10 cellular contexts compared by ENCODE assay signal in the genomic region with DNA sequence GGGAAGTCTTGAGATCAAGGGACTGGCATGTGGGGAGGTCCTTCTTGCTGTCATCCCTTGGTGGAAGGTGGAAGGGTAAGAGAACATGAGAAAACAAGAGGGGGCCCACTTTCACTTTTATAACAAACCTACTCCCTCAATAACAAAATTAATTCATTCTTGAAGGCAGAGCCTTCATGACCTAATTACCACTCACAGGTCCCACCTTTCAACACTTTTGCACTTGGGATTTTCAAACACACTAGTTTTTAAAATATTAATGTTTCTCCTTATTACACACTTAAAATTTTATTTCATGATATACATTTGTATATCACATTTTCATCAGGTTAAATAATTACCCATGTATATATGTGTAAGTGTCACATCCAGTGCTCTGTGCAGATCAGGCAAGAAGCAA. TPM values are rescaled to one million over a fixed set of nuclear protein-coding genes. Genes with fewer than 3 reads are reported as not detected.
DNase-seq lines count a peak whose midpoint lies in the region; ATAC-seq and TF ChIP-seq lines count a peak whose summit lies in the region.
"Had no signal": no experiment of that assay in that cellular context is flagged by ENCODE, and none has a peak within 500 bp of the region (broad histone marks: within the 10 kb centered on the region; RNA-seq: fewer than 3 reads in every experiment).

No MANE protein-coding gene starts in this region.

- no peaks in the 10 kb centered on the region for H3K9me3 Mint-ChIP-seq in activated CD4-positive, alpha-beta T cell treated with anti-CD3 and anti-CD28 coated beads for 36 hours (ENCODE audit: low read depth)
- no peaks in the 10 kb centered on the region for H3K9me3 Mint-ChIP-seq in WTC11
- no peaks in the 10 kb centered on the region for H3K9me3 Mint-ChIP-seq in stimulated activated effector memory CD8-positive, alpha-beta T cell treated with anti-CD3 and anti-CD28 coated beads, Interleukin-12 subunit alpha, Interleukin-12 subunit beta, amount 100 ng/mL, for 72 hours

- DNase-seq in activated CD4-positive, alpha-beta T cell treated with anti-CD3 and anti-CD28 coated beads for 36 hours, result no peak
- no peak for DNase-seq in activated CD4-positive, alpha-beta T cell treated with anti-CD3 and anti-CD28 coated beads for 48 hours
- DNase-seq in WTC11 (ENCODE audit: low spot score), result no peak
- DNase-seq in fibroblast of villous mesenchyme (ENCODE audit: low read depth), result no peak
- DNase-seq in stimulated activated effector memory CD8-positive, alpha-beta T cell treated with anti-CD3 and anti-CD28 coated beads, Interleukin-12 subunit alpha, Interleukin-12 subunit beta, amount 100 ng/mL, for 72 hours (ENCODE audit: low spot score in 2 of 2), result no peak
- DNase-seq in NCI-H524 (lab: John Stamatoyannopoulos, UW), result no peak
- DNase-seq in mucosa of gallbladder (ENCODE audit: low spot score), result no peak
- DNase-seq in GM13976 (ENCODE audit: low spot score), result no peak
- DNase-seq: activated CD4-positive, CD25-positive, alpha-beta regulatory T cell; posterior cingulate gyrus had no signal

- POLR2A ChIA-PET in activated CD4-positive, alpha-beta T cell treated with anti-CD3 and anti-CD28 coated beads for 36 hours (lab: Charles Lee), result no interaction called here
- POLR2A ChIA-PET in WTC11 (lab: Charles Lee), result no interaction called here

- H3K4me1 Mint-ChIP-seq in activated CD4-positive, alpha-beta T cell treated with anti-CD3 and anti-CD28 coated beads for 36 hours, result peaks cover 31% of the 10 kb centered on the region
- peaks cover 59% of the 10 kb centered on the region for H3K4me1 Mint-ChIP-seq in WTC11
- H3K4me1 Mint-ChIP-seq in stimulated activated effector memory CD8-positive, alpha-beta T cell treated with anti-CD3 and anti-CD28 coated beads, Interleukin-12 subunit alpha, Interleukin-12 subunit beta, amount 100 ng/mL, for 72 hours, result peaks cover 25% of the 10 kb centered on the region

- no peak overlapping the region for H3K27ac Mint-ChIP-seq in activated CD4-positive, alpha-beta T cell treated with anti-CD3 and anti-CD28 coated beads for 36 hours
- peak overlapping the region; percentile 100 for H3K27ac Mint-ChIP-seq in WTC11
- H3K27ac Mint-ChIP-seq in stimulated activated effector memory CD8-positive, alpha-beta T cell treated with anti-CD3 and anti-CD28 coated beads, Interleukin-12 subunit alpha, Interleukin-12 subunit beta, amount 100 ng/mL, for 72 hours, result peak overlapping the region; percentile 83

- H3K27me3 Mint-ChIP-seq in activated CD4-positive, alpha-beta T cell treated with anti-CD3 and anti-CD28 coated beads for 36 hours, result no peaks in the 10 kb centered on the region
- H3K27me3 Mint-ChIP-seq in WTC11 (ENCODE audit: low read depth), result no peaks in the 10 kb centered on the region; the same call in 1 of the 2 replicates

- CTCF ChIA-PET in activated CD4-positive, alpha-beta T cell treated with anti-CD3 and anti-CD28 coated beads for 36 hours (lab: Charles Lee), result no interaction called here
- CTCF ChIA-PET in WTC11 (lab: Charles Lee), result no interaction called here

- in situ Hi-C loops in GM13976 (cut with MboI; ENCODE audit: low sequenced_read_pairs, unreplicated experiment), result no loop called here

- ATAC-seq in activated CD4-positive, alpha-beta T cell treated with anti-CD3 and anti-CD28 coated beads for 36 hours, result no peak
- no peak for ATAC-seq in WTC11
- no peak for ATAC-seq in stimulated activated effector memory CD8-positive, alpha-beta T cell treated with anti-CD3 and anti-CD28 coated beads, Interleukin-12 subunit alpha, Interleukin-12 subunit beta, amount 100 ng/mL, for 72 hours

- TF ChIP-seq CTCF in WTC11 (IDR thresholded peaks at IDR 0.05) (no peak), fibroblast of villous mesenchyme (IDR thresholded peaks at IDR 0.05; ENCODE audit: insufficient read depth, low read depth, low read length) (no peak), GM13976 (IDR thresholded peaks at IDR 0.05; ENCODE audit: borderline replicate concordance, control extremely low read depth, extremely low read depth, insufficient read depth, missing control alignments) (no peak)

- peak overlapping the region; percentile 93 for H3K4me3 Mint-ChIP-seq in activated CD4-positive, alpha-beta T cell treated with anti-CD3 and anti-CD28 coated beads for 36 hours
- peak overlapping the region; percentile 95 for H3K4me3 Mint-ChIP-seq in WTC11
- H3K4me3 Mint-ChIP-seq in stimulated activated effector memory CD8-positive, alpha-beta T cell treated with anti-CD3 and anti-CD28 coated beads, Interleukin-12 subunit alpha, Interleukin-12 subunit beta, amount 100 ng/mL, for 72 hours, result peak overlapping the region; percentile 76

- H3K4me3 ChIP-seq in fibroblast of villous mesenchyme (ENCODE audit: low read depth, low read length), result peak overlapping the region; percentile 86

- intact Hi-C loops in activated CD4-positive, alpha-beta T cell treated with anti-CD3 and anti-CD28 coated beads for 36 hours (cut with DNase I, micrococcal nuclease), result loop anchor here in 1 of 2 experiments (2.0 to 10.0 kb wide), 3 partner anchors 55 to 741 kb away; a partner anchor contains a TSS

- no peaks in the 10 kb centered on the region for H3K36me3 Mint-ChIP-seq in activated CD4-positive, alpha-beta T cell treated with anti-CD3 and anti-CD28 coated beads for 36 hours (ENCODE audit: low read depth)
- 0 out of 2 replicates have a peak, but pooled peaks cover 2% of the 10 kb centered on the region for H3K36me3 Mint-ChIP-seq in WTC11
- H3K36me3 Mint-ChIP-seq in stimulated activated effector memory CD8-positive, alpha-beta T cell treated with anti-CD3 and anti-CD28 coated beads, Interleukin-12 subunit alpha, Interleukin-12 subunit beta, amount 100 ng/mL, for 72 hours, result no peaks in the 10 kb centered on the region

TF ChIP-seq in WTC11, 78 proteins besides CTCF, POLR2A, EP300 and RAD21:
- TF ChIP-seq EMX1 (CRISPR knock-in tag; IDR thresholded peaks at IDR 0.05), result no peak
- TF ChIP-seq, protein P1, sequence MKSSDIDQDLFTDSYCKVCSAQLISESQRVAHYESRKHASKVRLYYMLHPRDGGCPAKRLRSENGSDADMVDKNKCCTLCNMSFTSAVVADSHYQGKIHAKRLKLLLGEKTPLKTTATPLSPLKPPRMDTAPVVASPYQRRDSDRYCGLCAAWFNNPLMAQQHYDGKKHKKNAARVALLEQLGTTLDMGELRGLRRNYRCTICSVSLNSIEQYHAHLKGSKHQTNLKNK (CRISPR knock-in tag; IDR thresholded peaks at IDR 0.05), result no peak
- TF ChIP-seq ZNF219 (CRISPR knock-in tag; IDR thresholded peaks at IDR 0.05; ENCODE audit: borderline replicate concordance), result no peak
- TF ChIP-seq, protein P2, sequence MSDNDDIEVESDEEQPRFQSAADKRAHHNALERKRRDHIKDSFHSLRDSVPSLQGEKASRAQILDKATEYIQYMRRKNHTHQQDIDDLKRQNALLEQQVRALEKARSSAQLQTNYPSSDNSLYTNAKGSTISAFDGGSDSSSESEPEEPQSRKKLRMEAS (CRISPR knock-in tag; IDR thresholded peaks at IDR 0.05), result no peak
- TF ChIP-seq, protein P3, sequence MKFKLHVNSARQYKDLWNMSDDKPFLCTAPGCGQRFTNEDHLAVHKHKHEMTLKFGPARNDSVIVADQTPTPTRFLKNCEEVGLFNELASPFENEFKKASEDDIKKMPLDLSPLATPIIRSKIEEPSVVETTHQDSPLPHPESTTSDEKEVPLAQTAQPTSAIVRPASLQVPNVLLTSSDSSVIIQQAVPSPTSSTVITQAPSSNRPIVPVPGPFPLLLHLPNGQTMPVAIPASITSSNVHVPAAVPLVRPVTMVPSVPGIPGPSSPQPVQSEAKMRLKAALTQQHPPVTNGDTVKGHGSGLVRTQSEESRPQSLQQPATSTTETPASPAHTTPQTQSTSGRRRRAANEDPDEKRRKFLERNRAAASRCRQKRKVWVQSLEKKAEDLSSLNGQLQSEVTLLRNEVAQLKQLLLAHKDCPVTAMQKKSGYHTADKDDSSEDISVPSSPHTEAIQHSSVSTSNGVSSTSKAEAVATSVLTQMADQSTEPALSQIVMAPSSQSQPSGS (CRISPR knock-in tag; IDR thresholded peaks at IDR 0.05; ENCODE audit: borderline replicate concordance, low read depth), result no peak
- no peak for TF ChIP-seq CBFB (CRISPR knock-in tag; IDR thresholded peaks at IDR 0.05; ENCODE audit: low read depth)
- TF ChIP-seq ZNF232 (CRISPR knock-in tag; IDR thresholded peaks at IDR 0.05), result no peak
- TF ChIP-seq CREB1 (CRISPR knock-in tag; IDR thresholded peaks at IDR 0.05), result no peak
- TF ChIP-seq ZNF396 (CRISPR knock-in tag; IDR thresholded peaks at IDR 0.05; ENCODE audit: borderline replicate concordance), result no peak
- no peak for TF ChIP-seq GRHL2 (CRISPR knock-in tag; IDR thresholded peaks at IDR 0.05; ENCODE audit: insufficient replicate concordance, severe bottlenecking)
- TF ChIP-seq, protein P4, sequence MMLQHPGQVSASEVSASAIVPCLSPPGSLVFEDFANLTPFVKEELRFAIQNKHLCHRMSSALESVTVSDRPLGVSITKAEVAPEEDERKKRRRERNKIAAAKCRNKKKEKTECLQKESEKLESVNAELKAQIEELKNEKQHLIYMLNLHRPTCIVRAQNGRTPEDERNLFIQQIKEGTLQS (CRISPR knock-in tag; conservative IDR thresholded peaks at IDR 0.05), result no peak
- no peak for TF ChIP-seq GABPB1 (CRISPR knock-in tag; IDR thresholded peaks at IDR 0.05)
- no peak for TF ChIP-seq CREM (CRISPR knock-in tag; IDR thresholded peaks at IDR 0.05)
- TF ChIP-seq, protein P5, sequence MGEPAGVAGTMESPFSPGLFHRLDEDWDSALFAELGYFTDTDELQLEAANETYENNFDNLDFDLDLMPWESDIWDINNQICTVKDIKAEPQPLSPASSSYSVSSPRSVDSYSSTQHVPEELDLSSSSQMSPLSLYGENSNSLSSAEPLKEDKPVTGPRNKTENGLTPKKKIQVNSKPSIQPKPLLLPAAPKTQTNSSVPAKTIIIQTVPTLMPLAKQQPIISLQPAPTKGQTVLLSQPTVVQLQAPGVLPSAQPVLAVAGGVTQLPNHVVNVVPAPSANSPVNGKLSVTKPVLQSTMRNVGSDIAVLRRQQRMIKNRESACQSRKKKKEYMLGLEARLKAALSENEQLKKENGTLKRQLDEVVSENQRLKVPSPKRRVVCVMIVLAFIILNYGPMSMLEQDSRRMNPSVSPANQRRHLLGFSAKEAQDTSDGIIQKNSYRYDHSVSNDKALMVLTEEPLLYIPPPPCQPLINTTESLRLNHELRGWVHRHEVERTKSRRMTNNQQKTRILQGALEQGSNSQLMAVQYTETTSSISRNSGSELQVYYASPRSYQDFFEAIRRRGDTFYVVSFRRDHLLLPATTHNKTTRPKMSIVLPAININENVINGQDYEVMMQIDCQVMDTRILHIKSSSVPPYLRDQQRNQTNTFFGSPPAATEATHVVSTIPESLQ (CRISPR knock-in tag; IDR thresholded peaks at IDR 0.05), result no peak
- TF ChIP-seq PRRX2 (CRISPR knock-in tag; IDR thresholded peaks at IDR 0.05), result no peak
- no peak for TF ChIP-seq ZNF423 (CRISPR knock-in tag; IDR thresholded peaks at IDR 0.05)
TF ChIP-seq in WTC11: peak in this region for 0.

RNA-seq across cellular contexts. Expression of a gene that starts 2.0 kb away (rescaled TPM):
- 1 to 10 TPM; 6.4 to 8.1 TPM for total RNA-seq in activated CD4-positive, alpha-beta T cell treated with anti-CD3 and anti-CD28 coated beads for 36 hours
- 9.0 to 12.4 TPM (median 10.3 TPM) in 3 replicates for total RNA-seq in WTC11 (2021)
- 31.5 and 33.8 TPM in 2 replicates for total RNA-seq in fibroblast of villous mesenchyme
- 22.1 TPM for total RNA-seq in mucosa of gallbladder
